1 cellular context compared by ENCODE assay signal in genomic region chr3:73571238-73571741, GRCh38.
TF ChIP-seq lines count a peak whose summit lies in the region.

No MANE protein-coding gene starts in this region.

TF ChIP-seq in K562, 482 proteins besides CTCF, POLR2A, EP300 and RAD21 (continued from another document):
- TF ChIP-seq SRSF1 (IDR thresholded peaks at IDR 0.05; ENCODE audit: low read depth, low read length) (no peak), POLR2AphosphoS5 (IDR thresholded peaks at IDR 0.05; ENCODE audit: control insufficient read depth, insufficient read depth, low read depth, low read length) (no peak), RFX5 (IDR thresholded peaks at IDR 0.05; ENCODE audit: low read depth, low read length) (no peak), SNAPC5 (CRISPR knock-in tag; IDR thresholded peaks at IDR 0.05) (no peak), TAL1 (IDR thresholded peaks at IDR 0.05) (no peak), ZNF592 (IDR thresholded peaks at IDR 0.05) (no peak), MEIS2 (IDR thresholded peaks at IDR 0.05; ENCODE audit: partially characterized antibody) (peak; percentile 23), CBFA2T3 (IDR thresholded peaks at IDR 0.05) (0 out of 2 replicates have a peak, but pooled peaks have one; percentile 43), IRF1 (CRISPR knock-in tag; IDR thresholded peaks at IDR 0.05; ENCODE audit: borderline replicate concordance) (no peak), NUFIP1 (IDR thresholded peaks at IDR 0.05; ENCODE audit: partially characterized antibody) (no peak), PTRF (tag; IDR thresholded peaks at IDR 0.05) (no peak), ZNF175 (CRISPR knock-in tag; IDR thresholded peaks at IDR 0.05; ENCODE audit: low read depth) (no peak), ERF (CRISPR knock-in tag; IDR thresholded peaks at IDR 0.05) (no peak), TSHZ1 (CRISPR knock-in tag; IDR thresholded peaks at IDR 0.05) (no peak), SMARCB1 (IDR thresholded peaks at IDR 0.05; ENCODE audit: insufficient read length, low read depth) (no peak), ILK (tag; IDR thresholded peaks at IDR 0.05; ENCODE audit: borderline replicate concordance, low read depth) (no peak), HIVEP1 (CRISPR knock-in tag; IDR thresholded peaks at IDR 0.05) (no peak), CLOCK (CRISPR knock-in tag; IDR thresholded peaks at IDR 0.05; ENCODE audit: borderline replicate concordance) (no peak), CBFA2T2 (conservative IDR thresholded peaks at IDR 0.05) (0 out of 2 replicates have a peak, but pooled peaks have one; percentile 15), COPS2 (conservative IDR thresholded peaks at IDR 0.05) (no peak)
